7 cellular contexts compared by ENCODE assay signal in the genomic region with DNA sequence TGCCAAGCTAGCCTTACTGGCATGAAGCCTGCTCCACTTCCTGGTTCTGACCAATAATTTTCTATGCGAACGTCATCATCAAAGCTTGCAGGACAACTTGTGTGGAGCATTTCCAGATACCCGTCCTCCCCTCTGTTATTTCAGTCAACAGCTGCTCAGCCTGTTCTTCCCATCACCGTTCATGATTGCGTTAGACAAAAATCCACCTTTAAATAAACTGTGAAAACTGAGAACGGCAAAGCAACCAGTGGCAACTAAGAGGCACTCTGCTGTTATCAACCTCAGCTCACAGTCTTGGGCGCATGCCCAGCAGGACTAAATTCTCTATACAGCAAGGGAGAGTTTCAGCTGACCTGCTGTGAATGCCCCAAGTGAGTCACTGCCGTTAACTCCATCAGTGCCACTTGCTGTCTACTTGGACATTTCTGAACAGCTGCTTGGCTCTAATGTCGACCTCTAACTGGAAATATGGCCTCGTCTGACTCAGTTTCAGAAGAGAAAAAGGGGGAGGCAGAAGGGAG.
A peak's percentile ranks its signal among the peaks of the same experiment; 100 is the strongest.
DNase-seq lines count a peak whose midpoint lies in the region; ATAC-seq and TF ChIP-seq lines count a peak whose summit lies in the region.

No MANE protein-coding gene starts in this region.

- DNase-seq in HS-5 (ENCODE audit: low read depth) (peak; percentile 94), epithelial cell of proximal tubule (ENCODE audit: low read depth) (peak; percentile 93)

- no peaks in the 10 kb centered on the region for H3K36me3 ChIP-seq in mucosa of stomach (ENCODE audit: control insufficient read depth, insufficient read depth, low read length)

- H3K4me1 ChIP-seq in mucosa of stomach (ENCODE audit: control insufficient read depth, insufficient read depth, low read length): peaks cover 34% of the 10 kb centered on the region

- H3K27me3 ChIP-seq in mucosa of stomach (ENCODE audit: control insufficient read depth, insufficient read depth, low read length): no peaks in the 10 kb centered on the region

- ATAC-seq in GM19397 (IDR thresholded peaks at IDR 0.05; ENCODE audit: unreplicated experiment) (no peak), HG02870 (IDR thresholded peaks at IDR 0.05; ENCODE audit: unreplicated experiment) (no peak), GM18505 (IDR thresholded peaks at IDR 0.05; ENCODE audit: unreplicated experiment) (no peak)

- peak overlapping the region; percentile 30 for H3K4me3 ChIP-seq in epithelial cell of proximal tubule (ENCODE audit: low read depth, low read length)
- H3K4me3 ChIP-seq in mucosa of stomach (ENCODE audit: low read length): peak overlapping the region; percentile 9

- TF ChIP-seq CTCF in epithelial cell of proximal tubule (conservative IDR thresholded peaks at IDR 0.05; ENCODE audit: low read depth, low read length): no peak

- TF ChIP-seq POLR2A in GM18505 (IDR thresholded peaks at IDR 0.05; ENCODE audit: borderline replicate concordance, extremely low read depth, insufficient read depth, insufficient read length): no peak

- H3K9me3 ChIP-seq in mucosa of stomach (ENCODE audit: control insufficient read depth, low read length): no peaks in the 10 kb centered on the region

- peak overlapping the region; percentile 29 for H3K9ac ChIP-seq in mucosa of stomach (ENCODE audit: low read length)

TF ChIP-seq in PFSK-1, 5 proteins besides CTCF, POLR2A, EP300 and RAD21:
- TF ChIP-seq TAF1 (IDR thresholded peaks at IDR 0.05; ENCODE audit: borderline replicate concordance, insufficient read depth, low read length): peak; percentile 58; the same call in 1 of the 2 replicates
- TF ChIP-seq, protein P1, sequence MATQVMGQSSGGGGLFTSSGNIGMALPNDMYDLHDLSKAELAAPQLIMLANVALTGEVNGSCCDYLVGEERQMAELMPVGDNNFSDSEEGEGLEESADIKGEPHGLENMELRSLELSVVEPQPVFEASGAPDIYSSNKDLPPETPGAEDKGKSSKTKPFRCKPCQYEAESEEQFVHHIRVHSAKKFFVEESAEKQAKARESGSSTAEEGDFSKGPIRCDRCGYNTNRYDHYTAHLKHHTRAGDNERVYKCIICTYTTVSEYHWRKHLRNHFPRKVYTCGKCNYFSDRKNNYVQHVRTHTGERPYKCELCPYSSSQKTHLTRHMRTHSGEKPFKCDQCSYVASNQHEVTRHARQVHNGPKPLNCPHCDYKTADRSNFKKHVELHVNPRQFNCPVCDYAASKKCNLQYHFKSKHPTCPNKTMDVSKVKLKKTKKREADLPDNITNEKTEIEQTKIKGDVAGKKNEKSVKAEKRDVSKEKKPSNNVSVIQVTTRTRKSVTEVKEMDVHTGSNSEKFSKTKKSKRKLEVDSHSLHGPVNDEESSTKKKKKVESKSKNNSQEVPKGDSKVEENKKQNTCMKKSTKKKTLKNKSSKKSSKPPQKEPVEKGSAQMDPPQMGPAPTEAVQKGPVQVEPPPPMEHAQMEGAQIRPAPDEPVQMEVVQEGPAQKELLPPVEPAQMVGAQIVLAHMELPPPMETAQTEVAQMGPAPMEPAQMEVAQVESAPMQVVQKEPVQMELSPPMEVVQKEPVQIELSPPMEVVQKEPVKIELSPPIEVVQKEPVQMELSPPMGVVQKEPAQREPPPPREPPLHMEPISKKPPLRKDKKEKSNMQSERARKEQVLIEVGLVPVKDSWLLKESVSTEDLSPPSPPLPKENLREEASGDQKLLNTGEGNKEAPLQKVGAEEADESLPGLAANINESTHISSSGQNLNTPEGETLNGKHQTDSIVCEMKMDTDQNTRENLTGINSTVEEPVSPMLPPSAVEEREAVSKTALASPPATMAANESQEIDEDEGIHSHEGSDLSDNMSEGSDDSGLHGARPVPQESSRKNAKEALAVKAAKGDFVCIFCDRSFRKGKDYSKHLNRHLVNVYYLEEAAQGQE (IDR thresholded peaks at IDR 0.05; ENCODE audit: insufficient read depth in 1 of 2, low read depth in 2 of 2, low read length in 2 of 2): peak in 1 of 2 experiments; percentile 9; a peak in 1 of 4 replicates
- TF ChIP-seq POLR2AphosphoS5 (IDR thresholded peaks at IDR 0.05; ENCODE audit: low read depth, low read length): peak; percentile 22; the same call in 1 of the 2 replicates
- no peak for TF ChIP-seq FOXP2 (optimal IDR thresholded peaks at IDR 0.05; ENCODE audit: borderline replicate concordance, extremely low read depth, extremely low read length, insufficient read depth)
- peak; percentile 83; the same call in 1 of the 2 replicates for TF ChIP-seq SIN3A (IDR thresholded peaks at IDR 0.05; ENCODE audit: borderline replicate concordance, insufficient read depth, low read length)
